Comparison of ENCODE assay signal across 26 cellular contexts in the genomic region with DNA sequence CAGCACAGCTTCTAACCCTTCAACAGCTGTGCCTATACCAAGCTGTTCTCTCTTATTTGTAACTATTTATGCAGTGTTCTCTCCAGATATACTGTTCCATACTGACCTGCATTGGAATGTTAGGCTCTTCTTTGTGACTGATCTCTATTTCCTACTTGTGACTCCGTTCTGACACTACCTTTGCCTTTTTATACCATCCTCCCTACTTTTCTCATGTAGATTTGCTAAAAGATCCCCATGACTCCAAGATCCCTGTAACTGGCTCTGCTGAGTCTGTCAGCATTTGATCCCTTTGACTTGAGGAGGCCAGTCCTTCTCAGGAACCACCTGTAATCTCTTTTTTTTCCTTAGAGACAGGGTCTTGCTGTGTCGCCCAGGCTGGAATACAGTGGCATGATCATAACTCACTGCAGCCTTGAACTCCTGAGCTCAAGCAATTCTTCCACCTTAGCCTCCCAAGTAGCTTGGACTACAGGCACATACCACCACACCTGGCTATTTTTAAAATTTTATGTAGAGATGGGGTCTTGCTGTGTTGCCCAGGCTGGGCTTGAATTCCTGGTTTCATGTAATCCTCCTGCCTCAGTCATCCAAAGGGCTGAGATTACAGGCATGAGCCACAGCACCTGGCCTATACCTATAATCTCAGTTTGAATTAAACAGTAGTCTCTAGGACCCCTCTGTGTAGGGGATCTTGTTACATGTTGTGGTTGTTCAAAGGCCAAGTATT.
"Had no signal": no experiment of that assay in that cellular context is flagged by ENCODE, and none has a peak within 500 bp of the region (broad histone marks: within the 10 kb centered on the region; RNA-seq: fewer than 3 reads in every experiment).

No MANE protein-coding gene starts in this region.

- H3K27ac ChIP-seq: body of pancreas, cardiac muscle cell, epithelial cell of prostate, gastroesophageal sphincter, sigmoid colon, testis had no signal

- H3K4me3 Mint-ChIP-seq: activated naive CD8-positive, alpha-beta T cell treated with anti-CD3 and anti-CD28 coated beads, Interleukin-2, amount 50 U/mL, for 24 hours; activated T-cell treated with anti-CD3 and anti-CD28 coated beads, Interleukin-2, amount 50 U/mL, for 4 hours; neural crest cell; type B pancreatic cell had no signal

- H3K27me3 ChIP-seq: body of pancreas, cardiac muscle cell, gastroesophageal sphincter, sigmoid colon, testis had no signal

- DNase-seq: activated CD4-positive, alpha-beta T cell treated with anti-CD3 and anti-CD28 coated beads for 4 hours; activated CD4-positive, alpha-beta T cell treated with anti-CD3 and anti-CD28 coated beads, Interleukin-2, amount 50 U/mL, for 48 hours; activated CD4-positive, CD25-positive, alpha-beta regulatory T cell; activated CD8-positive, alpha-beta memory T cell treated with anti-CD3 and anti-CD28 coated beads, Interleukin-2, amount 50 U/mL, for 48 hours; activated naive CD4-positive, alpha-beta T cell; activated naive CD8-positive, alpha-beta T cell treated with anti-CD3 and anti-CD28 coated beads, Interleukin-2, amount 50 U/mL, for 24 hours; activated T-cell treated with anti-CD3 and anti-CD28 coated beads, Interleukin-2, amount 50 U/mL, for 4 hours; body of pancreas; cortex of kidney; head of caudate nucleus; hypothalamus; islet precursor cell; left cardiac atrium; posterior cingulate gyrus; sigmoid colon; stimulated activated CD4-positive, alpha-beta T cell treated with anti-CD3 and anti-CD28 coated beads, Interleukin-15, amount 100 ng/mL, for 24 hours; stimulated activated naive CD4-positive, alpha-beta T cell; T1000; testis had no signal

- H3K27me3 Mint-ChIP-seq: activated naive CD8-positive, alpha-beta T cell treated with anti-CD3 and anti-CD28 coated beads, Interleukin-2, amount 50 U/mL, for 24 hours; type B pancreatic cell had no signal

- H3K4me2 ChIP-seq: smooth muscle cell had no signal

- H3K4me1 ChIP-seq: body of pancreas, sigmoid colon had no signal

- H3K27ac Mint-ChIP-seq: activated naive CD8-positive, alpha-beta T cell treated with anti-CD3 and anti-CD28 coated beads, Interleukin-2, amount 50 U/mL, for 24 hours; activated T-helper 2 cell treated with anti-CD3 and anti-CD28 coated beads, Interferon-gamma antibody, Interleukin-2, Interleukin-4, amounts not matched to agents 10 μg/mL and 5 μg/mL and 100 μg/mL, durations not matched to agents 14 hours and 24 hours and 36 hours; type B pancreatic cell had no signal

- H3K4me3 ChIP-seq: body of pancreas, cardiac muscle cell, gastroesophageal sphincter, sigmoid colon, smooth muscle cell, testis had no signal

- H3K36me3 ChIP-seq: cardiac muscle cell, gastroesophageal sphincter, sigmoid colon had no signal

- H3K9me3 ChIP-seq: body of pancreas, gastroesophageal sphincter, sigmoid colon, testis had no signal

- ATAC-seq: activated naive CD8-positive, alpha-beta T cell treated with anti-CD3 and anti-CD28 coated beads, Interleukin-2, amount 50 U/mL, for 24 hours; activated T-cell treated with anti-CD3 and anti-CD28 coated beads, Interleukin-2, amount 50 U/mL, for 4 hours; body of pancreas; gastroesophageal sphincter; left cardiac atrium had no signal

- H3K9me3 Mint-ChIP-seq: activated T-cell treated with anti-CD3 and anti-CD28 coated beads, Interleukin-2, amount 50 U/mL, for 4 hours had no signal
